12 cellular contexts compared by ENCODE assay signal in genomic region chr11:45815747-45816146, GRCh38. TPM values are rescaled to one million over a fixed set of nuclear protein-coding genes. Genes with fewer than 3 reads are reported as not detected.
DNase-seq lines count a peak whose midpoint lies in the region; ATAC-seq, FAIRE-seq and TF ChIP-seq lines count a peak whose summit lies in the region.
"Had no signal": no experiment of that assay in that cellular context is flagged by ENCODE, and none has a peak within 500 bp of the region (broad histone marks: within the 10 kb centered on the region; RNA-seq: fewer than 3 reads in every experiment).

No MANE protein-coding gene starts in this region.

- no peak overlapping the region for H3K27ac Mint-ChIP-seq in CD14-positive monocyte
- H3K27ac Mint-ChIP-seq: CD4-positive, CD25-positive, alpha-beta regulatory T cell; T-helper 1 cell treated with Interleukin-12 subunit alpha and Interleukin-12 subunit beta and Interleukin-4 antibody, amounts not matched to agents 30 μg/mL and 1 μg/mL, for 36 hours had no signal

- no peaks in the 10 kb centered on the region for H3K9me3 ChIP-seq in RWPE2 (ENCODE audit: severe bottlenecking)

- peaks cover 18 to 20% of the 10 kb centered on the region in 2 donors for H3K36me3 Mint-ChIP-seq in CD14-positive monocyte
- H3K36me3 Mint-ChIP-seq: CD4-positive, CD25-positive, alpha-beta regulatory T cell; natural killer cell treated with Interleukin-12 subunit alpha and Interleukin-12 subunit beta and Interleukin-15 and Interleukin-18, amount 100 ng/mL, for 72 hours had no signal

- no peak overlapping the region for H3K4me3 Mint-ChIP-seq in CD14-positive monocyte
- H3K4me3 Mint-ChIP-seq: CD4-positive, CD25-positive, alpha-beta regulatory T cell; natural killer cell treated with Interleukin-12 subunit alpha and Interleukin-12 subunit beta and Interleukin-15 and Interleukin-18, amount 100 ng/mL, for 72 hours; T-helper 1 cell treated with Interleukin-12 subunit alpha and Interleukin-12 subunit beta and Interleukin-4 antibody, amounts not matched to agents 30 μg/mL and 1 μg/mL, for 36 hours had no signal

- no peak for FAIRE-seq in H54 (lab: Jason Lieb, UNC)

- intact Hi-C loops in CD14-positive monocyte (cut with micrococcal nuclease): no loop called here

- TF ChIP-seq POLR2A in H54 (IDR thresholded peaks at IDR 0.05; ENCODE audit: low read depth, low read length): no peak

- H3K27ac ChIP-seq in RWPE2 (ENCODE audit: poor library complexity, severe bottlenecking): no peak overlapping the region

- no peaks in the 10 kb centered on the region for H3K4me1 ChIP-seq in RWPE2 (ENCODE audit: insufficient read depth, poor library complexity, severe bottlenecking)

- peaks cover 0 to 1% (median 0%) of the 10 kb centered on the region in 3 donors for H3K27me3 Mint-ChIP-seq in CD14-positive monocyte (ENCODE audit: low read depth in 3 of 3)
- H3K27me3 Mint-ChIP-seq: CD4-positive, CD25-positive, alpha-beta regulatory T cell; natural killer cell treated with Interleukin-12 subunit alpha and Interleukin-12 subunit beta and Interleukin-15 and Interleukin-18, amount 100 ng/mL, for 72 hours had no signal

- no peaks in the 10 kb centered on the region for H3K36me3 ChIP-seq in RWPE2 (ENCODE audit: low read depth)

- no peak overlapping the region for H3K4me3 ChIP-seq in RWPE2 (ENCODE audit: severe bottlenecking)
- H3K4me3 ChIP-seq in fibroblast of villous mesenchyme (ENCODE audit: low read depth, low read length): no peak overlapping the region

- peaks cover 5% of the 10 kb centered on the region for H3K4me1 Mint-ChIP-seq in CD14-positive monocyte

- no peaks in the 10 kb centered on the region for H3K27me3 ChIP-seq in RWPE2 (ENCODE audit: insufficient read depth, poor library complexity, severe bottlenecking)

- DNase-seq in A172 (ENCODE audit: low spot score) (peak; percentile 22), H54 (ENCODE audit: insufficient read length, low spot score) (peak; percentile 63), RWPE2 (ENCODE audit: low spot score) (no peak), fibroblast of villous mesenchyme (ENCODE audit: low read depth) (no peak), CD14-positive monocyte (ENCODE audit: low spot score) (no peak), AML-193 (lab: John Stamatoyannopoulos, UW) (no peak)
- DNase-seq in effector CD4-positive, alpha-beta T cell: no peak
- DNase-seq: CD4-positive, CD25-positive, alpha-beta regulatory T cell; NCI-H2081 treated with DMSO at 0.1 percent for 48 hours had no signal

- H3K9me3 Mint-ChIP-seq in CD14-positive monocyte: peaks cover 0 to 2% (median 0%) of the 10 kb centered on the region in 7 donors
- H3K9me3 Mint-ChIP-seq: CD4-positive, CD25-positive, alpha-beta regulatory T cell; natural killer cell treated with Interleukin-12 subunit alpha and Interleukin-12 subunit beta and Interleukin-15 and Interleukin-18, amount 100 ng/mL, for 72 hours; T-helper 1 cell treated with Interleukin-12 subunit alpha and Interleukin-12 subunit beta and Interleukin-4 antibody, amounts not matched to agents 30 μg/mL and 1 μg/mL, for 36 hours had no signal

- peak; percentile 68 for ATAC-seq in RWPE2 (ENCODE audit: low read depth)
- no peak for ATAC-seq in HG03139 (IDR thresholded peaks at IDR 0.05; ENCODE audit: unreplicated experiment)
- ATAC-seq: natural killer cell treated with Interleukin-12 subunit alpha and Interleukin-12 subunit beta and Interleukin-15 and Interleukin-18, amount 100 ng/mL, for 72 hours had no signal

- TF ChIP-seq CTCF in RWPE2 (IDR thresholded peaks at IDR 0.05; ENCODE audit: poor library complexity, severe bottlenecking) (no peak), fibroblast of villous mesenchyme (IDR thresholded peaks at IDR 0.05; ENCODE audit: insufficient read depth, low read depth, low read length) (peak; percentile 12), CD14-positive monocyte (IDR thresholded peaks at IDR 0.05) (no peak)

RNA-seq across cellular contexts. Expression of gene SLC35C1, which starts 10.8 kb away (rescaled TPM):
- 5.4 and 11.2 TPM in 2 replicates for total RNA-seq in A172 (2014; rRNA removed; shearing (Covaris generic))
- 14.2 and 14.5 TPM in 2 replicates for total RNA-seq in fibroblast of villous mesenchyme
- 10 to 100 TPM; 12.8 to 14.0 TPM for polyA plus RNA-seq in CD14-positive monocyte

RNA-seq across cellular contexts. Expression of gene CRY2, which starts 31.5 kb away (rescaled TPM):
- 7.4 and 8.1 TPM in 2 replicates for total RNA-seq in A172 (2014; rRNA removed; shearing (Covaris generic))
- total RNA-seq in fibroblast of villous mesenchyme: 14.5 and 14.7 TPM in 2 replicates
- polyA plus RNA-seq in CD14-positive monocyte: 1 to 10 TPM; 5.1 to 7.2 TPM

Comparison
In these comparisons a context has a peak if more than half of its experiments do, and no peak if none do; other contexts are left out.
1. DNase-seq: peak in A172 (single experiment) and H54 (single experiment); none in RWPE2 (single experiment), fibroblast of villous mesenchyme (single experiment), CD14-positive monocyte (single experiment), effector CD4-positive, alpha-beta T cell (single experiment) and AML-193 (0 of 2).